ENCODE assay signal across 13 cellular contexts in the genomic region with DNA sequence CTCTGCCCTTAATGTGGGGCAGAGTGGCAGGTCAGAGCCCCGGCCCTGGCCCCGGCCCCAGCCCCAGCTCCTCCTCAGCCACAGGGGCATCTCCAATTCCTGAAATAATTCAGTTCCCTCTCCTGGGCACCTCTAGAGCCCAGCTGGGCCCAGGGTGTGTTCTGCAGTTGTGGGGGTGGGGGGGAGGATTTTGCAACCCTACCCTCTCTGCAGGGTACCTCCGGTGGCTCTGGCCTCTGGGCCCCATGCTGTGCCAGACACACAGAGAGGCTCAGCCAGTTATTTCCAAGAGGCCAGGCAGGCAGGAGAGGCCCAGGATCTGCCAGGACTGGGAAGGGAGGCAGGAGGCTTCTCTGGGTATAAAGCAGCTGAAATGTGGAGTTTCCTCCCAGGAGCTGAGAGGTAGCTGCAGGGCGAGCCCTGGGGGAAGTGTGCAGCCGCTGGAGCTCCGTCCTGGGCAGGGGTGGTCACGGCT. TPM values are rescaled to one million over a fixed set of nuclear protein-coding genes. Genes with fewer than 3 reads are reported as not detected.
A peak's percentile ranks its signal among the peaks of the same experiment; 100 is the strongest.
DNase-seq lines count a peak whose midpoint lies in the region; ATAC-seq lines count a peak whose summit lies in the region.
"Had no signal": no experiment of that assay in that cellular context is flagged by ENCODE, and none has a peak within 500 bp of the region (broad histone marks: within the 10 kb centered on the region; RNA-seq: fewer than 3 reads in every experiment).

No MANE protein-coding gene starts in this region.

- no peak overlapping the region; the same call in 1 of the 2 replicates for H3K27ac ChIP-seq in HUES6 (ENCODE audit: low read depth, low read length)
- peak overlapping the region; percentile 98 for H3K27ac ChIP-seq in naive thymus-derived CD4-positive, alpha-beta T cell (ENCODE audit: low read depth, low read length)
- H3K27ac ChIP-seq: tibial artery had no signal

- H3K4me3 ChIP-seq in HUES6 (ENCODE audit: low read depth, low read length) = no peak overlapping the region
- H3K4me3 ChIP-seq in naive thymus-derived CD4-positive, alpha-beta T cell (ENCODE audit: low read length) = no peak overlapping the region
- no peak overlapping the region for H3K4me3 ChIP-seq in HAP-1
- H3K4me3 ChIP-seq: tibial artery had no signal

- intact Hi-C loops in naive thymus-derived CD4-positive, alpha-beta T cell (cut with micrococcal nuclease) = loop anchor here (1.0 to 5.0 kb wide), 4 partner anchors 8 to 543 kb away; a partner anchor contains a TSS

- H3K4me3 Mint-ChIP-seq in T-helper 17 cell = peak overlapping the region; percentile 53
- peak overlapping the region in 5 of 10 donors; percentile 36 to 82 (median 52) for H3K4me3 Mint-ChIP-seq in naive thymus-derived CD4-positive, alpha-beta T cell
- H3K4me3 Mint-ChIP-seq: neural crest cell had no signal

- H3K27me3 Mint-ChIP-seq in T-helper 17 cell = no peaks in the 10 kb centered on the region
- no peaks in the 10 kb centered on the region for H3K27me3 Mint-ChIP-seq in naive thymus-derived CD4-positive, alpha-beta T cell
- H3K27me3 Mint-ChIP-seq: activated T-helper 17 cell treated with anti-CD3 and anti-CD28 coated beads, Interleukin-2, amount 50 U/mL, for 72 hours had no signal

- H3K4me1 ChIP-seq in HUES6 (ENCODE audit: control insufficient read depth, insufficient read depth, low read length) = peaks cover 44% of the 10 kb centered on the region
- peaks cover 21 to 45% of the 10 kb centered on the region in 2 donors for H3K4me1 ChIP-seq in naive thymus-derived CD4-positive, alpha-beta T cell (ENCODE audit: control insufficient read depth in 2 of 2, insufficient read depth in 2 of 2, low read length in 2 of 2)
- peaks cover 18% of the 10 kb centered on the region for H3K4me1 ChIP-seq in HAP-1

- DNase-seq in DMS153 (lab: John Stamatoyannopoulos, UW) = peak; percentile 47
- no peak for DNase-seq in DMS153 treated with DMSO at 0.1 percent for 48 hours (lab: John Stamatoyannopoulos, UW; ENCODE audit: unreplicated experiment)
- DNase-seq in T-helper 17 cell = no peak
- no peak for DNase-seq in naive thymus-derived CD4-positive, alpha-beta T cell
- DNase-seq in iPS-NIHi11 (ENCODE audit: low spot score) = no peak
- DNase-seq in HAP-1 (ENCODE audit: low spot score in 2 of 2) = no peak
- DNase-seq: NCI-H1930; stimulated activated CD4-positive, alpha-beta T cell treated with anti-CD3 and anti-CD28 coated beads, Interleukin-2, amount 100 ng/mL, for 48 hours; tibial artery had no signal

- peaks cover 28% of the 10 kb centered on the region for H3K4me1 Mint-ChIP-seq in T-helper 17 cell
- peaks cover 20 to 55% (median 42%) of the 10 kb centered on the region in 7 donors for H3K4me1 Mint-ChIP-seq in naive thymus-derived CD4-positive, alpha-beta T cell

- H3K9me3 ChIP-seq in HUES6 (ENCODE audit: control insufficient read depth, insufficient read depth, low read depth, low read length) (no peaks in the 10 kb centered on the region), T-helper 17 cell (ENCODE audit: control insufficient read depth, low read length, poor library complexity, severe bottlenecking) (no peaks in the 10 kb centered on the region), HAP-1 (no peaks in the 10 kb centered on the region)
- no peaks in the 10 kb centered on the region for H3K9me3 ChIP-seq in naive thymus-derived CD4-positive, alpha-beta T cell (ENCODE audit: control insufficient read depth in 2 of 3, low read length in 3 of 3)
- H3K9me3 ChIP-seq: tibial artery had no signal

- H3K27me3 ChIP-seq in HUES6 (ENCODE audit: control insufficient read depth, insufficient read depth, low read length) (no peaks in the 10 kb centered on the region), HAP-1 (ENCODE audit: low read depth) (no peaks in the 10 kb centered on the region)
- H3K27me3 ChIP-seq in naive thymus-derived CD4-positive, alpha-beta T cell (ENCODE audit: control insufficient read depth in 2 of 2, insufficient read depth in 2 of 2, low read length in 2 of 2) = no peaks in the 10 kb centered on the region
- H3K27me3 ChIP-seq: tibial artery had no signal

- in situ Hi-C loops in HAP-1 (cut with MboI; ENCODE audit: low sequenced_read_pairs) = no loop called here

- no peak for ATAC-seq in T-helper 17 cell
- ATAC-seq in naive thymus-derived CD4-positive, alpha-beta T cell = no peak
- ATAC-seq in HG03442 (IDR thresholded peaks at IDR 0.05; ENCODE audit: unreplicated experiment) = no peak
- ATAC-seq: activated T-helper 17 cell treated with anti-CD3 and anti-CD28 coated beads, Interleukin-2, amount 50 U/mL, for 72 hours had no signal

- POLR2A ChIA-PET in naive thymus-derived CD4-positive, alpha-beta T cell (lab: Charles Lee) = interaction anchor here (1.0 kb wide), 1 partner anchor 48 kb away, joined by 4 read pairs; a partner anchor contains a TSS

- H3K9me3 Mint-ChIP-seq in naive thymus-derived CD4-positive, alpha-beta T cell = peaks cover 0 to 4% (median 0%) of the 10 kb centered on the region in 11 donors
- H3K9me3 Mint-ChIP-seq: activated T-helper 17 cell treated with anti-CD3 and anti-CD28 coated beads, Interleukin-2, amount 50 U/mL, for 72 hours; neural crest cell had no signal

- H3K27ac Mint-ChIP-seq in T-helper 17 cell = peak overlapping the region; percentile 97
- H3K27ac Mint-ChIP-seq in naive thymus-derived CD4-positive, alpha-beta T cell = peak overlapping the region; percentile 72 to 100 (median 90)

- H3K9ac ChIP-seq in HUES6 (ENCODE audit: low read length) = peak overlapping the region; percentile 43

- H3K36me3 ChIP-seq in HUES6 (ENCODE audit: control insufficient read depth, insufficient read depth, low read length) (no peaks in the 10 kb centered on the region), HAP-1 (replicated peaks) (no peaks in the 10 kb centered on the region)
- no peaks in the 10 kb centered on the region for H3K36me3 ChIP-seq in naive thymus-derived CD4-positive, alpha-beta T cell (ENCODE audit: control insufficient read depth in 2 of 3, insufficient read depth in 3 of 3, low read length in 3 of 3)
- H3K36me3 ChIP-seq: tibial artery had no signal

- no peaks in the 10 kb centered on the region for H3K36me3 Mint-ChIP-seq in T-helper 17 cell (ENCODE audit: low read depth)
- H3K36me3 Mint-ChIP-seq in naive thymus-derived CD4-positive, alpha-beta T cell = peaks cover 0 to 4% (median 0%) of the 10 kb centered on the region in 5 donors

- CTCF ChIA-PET in naive thymus-derived CD4-positive, alpha-beta T cell (lab: Charles Lee) = no interaction called here

RNA-seq across cellular contexts. Expression of a gene that starts 47.9 kb away (rescaled TPM):
- total RNA-seq in T-helper 17 cell = 10 to 100 TPM; 15.7 to 16.7 TPM
- total RNA-seq in naive thymus-derived CD4-positive, alpha-beta T cell = 10 to 100 TPM in 4 of 5 experiments, 1 to 10 TPM in 1; 9.1 to 22.2 (median 12.1) TPM
- polyA plus RNA-seq in naive thymus-derived CD4-positive, alpha-beta T cell = 1 to 10 TPM; 1.5 to 3.6 TPM
